22 cellular contexts compared by ENCODE assay signal in the genomic region with DNA sequence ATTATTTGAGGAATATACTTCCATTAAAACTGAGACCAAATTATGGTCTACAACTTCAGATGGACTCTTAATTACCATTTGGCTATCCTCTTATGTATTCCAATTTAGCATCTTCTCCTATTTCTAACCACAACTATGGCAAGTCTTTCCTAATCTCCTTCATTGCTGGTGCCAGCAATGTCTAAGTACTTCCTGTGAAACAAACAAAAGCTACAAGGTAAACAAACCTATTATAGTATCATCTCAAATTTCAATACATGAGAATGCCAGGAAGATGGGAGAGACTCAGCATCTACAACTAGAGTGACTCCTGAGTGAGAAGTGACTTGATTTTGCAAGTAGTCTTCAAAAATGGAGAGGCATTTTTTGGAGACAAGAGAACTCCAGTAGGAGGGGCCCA.
DNase-seq lines count a peak whose midpoint lies in the region; ATAC-seq and TF ChIP-seq lines count a peak whose summit lies in the region.
"Had no signal": no experiment of that assay in that cellular context is flagged by ENCODE, and none has a peak within 500 bp of the region (broad histone marks: within the 10 kb centered on the region; RNA-seq: fewer than 3 reads in every experiment).

No MANE protein-coding gene starts in this region.

- no peak overlapping the region for H3K4me3 ChIP-seq in foreskin fibroblast (ENCODE audit: low read depth in 1 of 2, low read length in 2 of 2)
- H3K4me3 ChIP-seq in dorsolateral prefrontal cortex, result no peak overlapping the region
- H3K4me3 ChIP-seq: esophagus muscularis mucosa, tibial artery had no signal

- intact Hi-C loops in dorsolateral prefrontal cortex (cut with DNase I), result no loop called here

- TF ChIP-seq CTCF in foreskin fibroblast (IDR thresholded peaks at IDR 0.05; ENCODE audit: low read depth, low read length) (no peak), dorsolateral prefrontal cortex (IDR thresholded peaks at IDR 0.05 in 54 of 56, conservative IDR thresholded peaks at IDR 0.05 in 2 of 56; ENCODE audit: low read depth in 1 of 56, partially characterized antibody in 56 of 56) (no peak), osteocyte (IDR thresholded peaks at IDR 0.05) (no peak)

- no peak for ATAC-seq in effector memory CD8-positive, alpha-beta T cell (replicated peaks)
- ATAC-seq in GM21723 (IDR thresholded peaks at IDR 0.05; ENCODE audit: unreplicated experiment), result no peak
- ATAC-seq: CD8-positive, alpha-beta T cell had no signal

- peak; percentile 86 for DNase-seq in DMS53 (lab: John Stamatoyannopoulos, UW)
- peak; percentile 39 for DNase-seq in M059J (ENCODE audit: low read depth)
- peak; percentile 15 for DNase-seq in amniotic epithelial cell (ENCODE audit: low read depth)
- DNase-seq in foreskin fibroblast, result peak; percentile 69 to 71
- DNase-seq in dorsolateral prefrontal cortex, result no peak
- DNase-seq in osteocyte (ENCODE audit: extremely low spot score, unreplicated experiment), result no peak
- DNase-seq in effector memory CD8-positive, alpha-beta T cell, result no peak
- DNase-seq: activated CD4-positive, alpha-beta memory T cell treated with anti-CD3 and anti-CD28 coated beads, Interleukin-2, amount 10 ng/mL, durations not matched to agents 7 days and 5 days; amniotic stem cell; CD8-positive, alpha-beta T cell; central memory CD4-positive, alpha-beta T cell; DND-41; H9; head of caudate nucleus; NCI-H1436; NCI-H345; NK-92 treated with Interleukin-12 subunit alpha and Interleukin-12 subunit beta, amount 100 ng/mL, for 24 hours; stimulated activated CD4-positive, alpha-beta T cell treated with anti-CD3 and anti-CD28 coated beads, Interleukin-4, amount 100 ng/mL, for 1 hour; tibial artery had no signal

- no peak overlapping the region for H3K27ac Mint-ChIP-seq in osteocyte (ENCODE audit: unreplicated experiment)
- H3K27ac Mint-ChIP-seq in effector memory CD8-positive, alpha-beta T cell, result no peak overlapping the region
- H3K27ac Mint-ChIP-seq: activated CD4-positive, alpha-beta memory T cell treated with anti-CD3 and anti-CD28 coated beads, Interleukin-2, amount 10 ng/mL, durations not matched to agents 7 days and 5 days; CD8-positive, alpha-beta T cell; H9; stimulated activated naive CD8-positive, alpha-beta T cell treated with anti-CD3 and anti-CD28 coated beads, Interleukin-15, Interleukin-2, amounts not matched to agents 100 ng/mL and 50 ng/mL, for 24 hours had no signal

- H3K4me3 Mint-ChIP-seq in osteocyte (ENCODE audit: unreplicated experiment), result no peak overlapping the region
- no peak overlapping the region for H3K4me3 Mint-ChIP-seq in effector memory CD8-positive, alpha-beta T cell
- H3K4me3 Mint-ChIP-seq: activated CD4-positive, alpha-beta memory T cell treated with anti-CD3 and anti-CD28 coated beads, Interleukin-2, amount 10 ng/mL, durations not matched to agents 7 days and 5 days; CD8-positive, alpha-beta T cell; H9; stimulated activated naive CD8-positive, alpha-beta T cell treated with anti-CD3 and anti-CD28 coated beads, Interleukin-15, Interleukin-2, amounts not matched to agents 100 ng/mL and 50 ng/mL, for 24 hours had no signal

- H3K9me3 Mint-ChIP-seq in osteocyte (ENCODE audit: unreplicated experiment), result no peaks in the 10 kb centered on the region
- H3K9me3 Mint-ChIP-seq in effector memory CD8-positive, alpha-beta T cell, result no peaks in the 10 kb centered on the region
- H3K9me3 Mint-ChIP-seq: activated CD4-positive, alpha-beta memory T cell treated with anti-CD3 and anti-CD28 coated beads, Interleukin-2, amount 10 ng/mL, durations not matched to agents 7 days and 5 days; CD8-positive, alpha-beta T cell; H9; stimulated activated naive CD8-positive, alpha-beta T cell treated with anti-CD3 and anti-CD28 coated beads, Interleukin-15, Interleukin-2, amounts not matched to agents 100 ng/mL and 50 ng/mL, for 24 hours had no signal

- H3K27me3 Mint-ChIP-seq in osteocyte (ENCODE audit: unreplicated experiment), result no peaks in the 10 kb centered on the region
- no peaks in the 10 kb centered on the region for H3K27me3 Mint-ChIP-seq in effector memory CD8-positive, alpha-beta T cell
- H3K27me3 Mint-ChIP-seq: activated CD4-positive, alpha-beta memory T cell treated with anti-CD3 and anti-CD28 coated beads, Interleukin-2, amount 10 ng/mL, durations not matched to agents 7 days and 5 days; stimulated activated naive CD8-positive, alpha-beta T cell treated with anti-CD3 and anti-CD28 coated beads, Interleukin-15, Interleukin-2, amounts not matched to agents 100 ng/mL and 50 ng/mL, for 24 hours had no signal

- H3K36me3 Mint-ChIP-seq in osteocyte (ENCODE audit: unreplicated experiment), result no peaks in the 10 kb centered on the region
- H3K36me3 Mint-ChIP-seq in effector memory CD8-positive, alpha-beta T cell (ENCODE audit: insufficient read depth), result no peaks in the 10 kb centered on the region
- H3K36me3 Mint-ChIP-seq: CD8-positive, alpha-beta T cell had no signal

- H3K27ac ChIP-seq in dorsolateral prefrontal cortex, result no peak overlapping the region
- H3K27ac ChIP-seq: esophagus muscularis mucosa, tibial artery had no signal

- H3K27me3 ChIP-seq in dorsolateral prefrontal cortex, result no peaks in the 10 kb centered on the region
- H3K27me3 ChIP-seq: esophagus muscularis mucosa, tibial artery had no signal

- H3K4me1 Mint-ChIP-seq in osteocyte (ENCODE audit: unreplicated experiment), result peaks cover 13% of the 10 kb centered on the region
- H3K4me1 Mint-ChIP-seq in effector memory CD8-positive, alpha-beta T cell (ENCODE audit: low read depth in 2 of 2), result no peaks in the 10 kb centered on the region
- H3K4me1 Mint-ChIP-seq: activated CD4-positive, alpha-beta memory T cell treated with anti-CD3 and anti-CD28 coated beads, Interleukin-2, amount 10 ng/mL, durations not matched to agents 7 days and 5 days had no signal

Comparison
In these comparisons a context has a peak if more than half of its experiments do, and no peak if none do; other contexts are left out.
1. DNase-seq: peak in DMS53 (single experiment), M059J (single experiment), amniotic epithelial cell (single experiment) and foreskin fibroblast (2 of 2); none in dorsolateral prefrontal cortex (0 of 10), osteocyte (single experiment) and effector memory CD8-positive, alpha-beta T cell (0 of 3).